ENCODE assay signal across 2 cellular contexts in the genomic region with DNA sequence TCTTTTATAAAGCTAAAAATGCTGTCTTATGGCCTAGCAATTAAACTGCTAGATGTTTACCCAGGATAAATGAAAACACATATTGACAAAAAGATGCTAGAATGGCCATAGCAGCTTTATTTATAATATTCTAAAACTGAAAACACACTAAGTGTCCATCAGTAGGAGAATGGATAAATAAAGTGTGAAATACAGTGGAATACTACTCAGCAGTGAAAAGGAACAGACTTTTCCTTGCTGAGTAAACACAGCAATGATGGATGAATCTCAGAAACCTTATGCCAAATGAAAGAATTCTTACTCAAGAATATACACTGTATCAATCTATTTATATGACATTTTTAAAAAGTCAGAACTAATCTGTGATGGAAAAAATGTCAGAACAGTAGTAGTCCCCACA.
TF ChIP-seq lines count a peak whose summit lies in the region.

No MANE protein-coding gene starts in this region.

TF ChIP-seq in A549, 52 proteins besides CTCF, POLR2A, EP300 and RAD21 (continued from another document):
- TF ChIP-seq KDM5A (IDR thresholded peaks at IDR 0.05) = no peak
- TF ChIP-seq FOSB (CRISPR knock-in tag; IDR thresholded peaks at IDR 0.05) = 0 out of 2 replicates have a peak, but pooled peaks have one; percentile 34
- TF ChIP-seq NFE2L2 (conservative IDR thresholded peaks at IDR 0.05; ENCODE audit: low read length) = no peak
- peak; percentile 65; the same call in 1 of the 2 replicates for TF ChIP-seq HOXA7 (CRISPR knock-in tag; IDR thresholded peaks at IDR 0.05)
TF ChIP-seq in A549: peak in this region for 2.

TF ChIP-seq in H1, 55 proteins besides CTCF, POLR2A, EP300 and RAD21 (continued from another document):
- no peak for TF ChIP-seq TAF1 (IDR thresholded peaks at IDR 0.05; ENCODE audit: low read depth, low read length)
